In genomic region chr2:55099878-55100820, GRCh38 we compare ENCODE assay signal across 10 cellular contexts. TPM values are rescaled to one million over a fixed set of nuclear protein-coding genes. Genes with fewer than 3 reads are reported as not detected.
DNase-seq lines count a peak whose midpoint lies in the region; ATAC-seq and TF ChIP-seq lines count a peak whose summit lies in the region.
"Had no signal": no experiment of that assay in that cellular context is flagged by ENCODE, and none has a peak within 500 bp of the region (broad histone marks: within the 10 kb centered on the region; RNA-seq: fewer than 3 reads in every experiment).

No MANE protein-coding gene starts in this region.

- H3K27me3 Mint-ChIP-seq in HFFc6 (ENCODE audit: insufficient read depth), result no peaks in the 10 kb centered on the region
- H3K27me3 Mint-ChIP-seq: natural killer cell treated with Interleukin-12 subunit alpha and Interleukin-12 subunit beta and Interleukin-15 and Interleukin-18, amount 100 ng/mL, for 72 hours had no signal

- peak overlapping the region; percentile 94 for H3K27ac Mint-ChIP-seq in HFFc6
- peak overlapping the region; percentile 8 for H3K27ac Mint-ChIP-seq in stimulated activated effector memory CD8-positive, alpha-beta T cell treated with anti-CD3 and anti-CD28 coated beads, Interleukin-12 subunit alpha, Interleukin-12 subunit beta, amount 100 ng/mL, for 72 hours
- H3K27ac Mint-ChIP-seq: natural killer cell treated with Interleukin-12 subunit alpha and Interleukin-12 subunit beta and Interleukin-15 and Interleukin-18, amount 100 ng/mL, for 72 hours had no signal

- peak overlapping the region; percentile 17 for H3K4me3 ChIP-seq in fibroblast of villous mesenchyme (ENCODE audit: low read depth, low read length)

- peaks cover 1% of the 10 kb centered on the region; the same call in 1 of the 2 replicates for H3K4me1 Mint-ChIP-seq in HFFc6 (ENCODE audit: low read depth)
- H3K4me1 Mint-ChIP-seq in stimulated activated effector memory CD8-positive, alpha-beta T cell treated with anti-CD3 and anti-CD28 coated beads, Interleukin-12 subunit alpha, Interleukin-12 subunit beta, amount 100 ng/mL, for 72 hours, result no peaks in the 10 kb centered on the region

- no peaks in the 10 kb centered on the region for H3K9me3 Mint-ChIP-seq in HFFc6
- H3K9me3 Mint-ChIP-seq in stimulated activated effector memory CD8-positive, alpha-beta T cell treated with anti-CD3 and anti-CD28 coated beads, Interleukin-12 subunit alpha, Interleukin-12 subunit beta, amount 100 ng/mL, for 72 hours, result no peaks in the 10 kb centered on the region
- H3K9me3 Mint-ChIP-seq: natural killer cell treated with Interleukin-12 subunit alpha and Interleukin-12 subunit beta and Interleukin-15 and Interleukin-18, amount 100 ng/mL, for 72 hours had no signal

- TF ChIP-seq CTCF in HFFc6 (IDR thresholded peaks at IDR 0.05) (no peak), fibroblast of villous mesenchyme (IDR thresholded peaks at IDR 0.05; ENCODE audit: insufficient read depth, low read depth, low read length) (no peak)

- no peak for ATAC-seq in stimulated activated effector memory CD8-positive, alpha-beta T cell treated with anti-CD3 and anti-CD28 coated beads, Interleukin-12 subunit alpha, Interleukin-12 subunit beta, amount 100 ng/mL, for 72 hours
- ATAC-seq in left colon (no peak), GM21528 (IDR thresholded peaks at IDR 0.05; ENCODE audit: low FRiP score, unreplicated experiment) (no peak), HG03457 (IDR thresholded peaks at IDR 0.05; ENCODE audit: unreplicated experiment) (no peak)

- H3K4me3 Mint-ChIP-seq in HFFc6, result peak overlapping the region; percentile 52
- H3K4me3 Mint-ChIP-seq in stimulated activated effector memory CD8-positive, alpha-beta T cell treated with anti-CD3 and anti-CD28 coated beads, Interleukin-12 subunit alpha, Interleukin-12 subunit beta, amount 100 ng/mL, for 72 hours, result no peak overlapping the region
- H3K4me3 Mint-ChIP-seq: natural killer cell treated with Interleukin-12 subunit alpha and Interleukin-12 subunit beta and Interleukin-15 and Interleukin-18, amount 100 ng/mL, for 72 hours had no signal

- intact Hi-C loops in left colon (cut with DNase I, micrococcal nuclease), result no loop called here

- peak; percentile 47 for DNase-seq in HFFc6
- DNase-seq in SKM-1 treated with dmso at 0.1 percent for 144 hours (lab: John Stamatoyannopoulos, UW; ENCODE audit: unreplicated experiment), result peak; percentile 60
- DNase-seq in fibroblast of villous mesenchyme (ENCODE audit: low read depth), result peak; percentile 85
- DNase-seq in stimulated activated effector memory CD8-positive, alpha-beta T cell treated with anti-CD3 and anti-CD28 coated beads, Interleukin-12 subunit alpha, Interleukin-12 subunit beta, amount 100 ng/mL, for 72 hours (ENCODE audit: low spot score in 2 of 2), result no peak
- no peak for DNase-seq in retina
- DNase-seq in left colon, result no peak
- DNase-seq: NCI-H1092 had no signal

- no peaks in the 10 kb centered on the region for H3K36me3 Mint-ChIP-seq in HFFc6 (ENCODE audit: low read depth)
- H3K36me3 Mint-ChIP-seq in stimulated activated effector memory CD8-positive, alpha-beta T cell treated with anti-CD3 and anti-CD28 coated beads, Interleukin-12 subunit alpha, Interleukin-12 subunit beta, amount 100 ng/mL, for 72 hours, result no peaks in the 10 kb centered on the region
- H3K36me3 Mint-ChIP-seq: natural killer cell treated with Interleukin-12 subunit alpha and Interleukin-12 subunit beta and Interleukin-15 and Interleukin-18, amount 100 ng/mL, for 72 hours had no signal

RNA-seq across cellular contexts. Expression of gene RTN4, which starts 49.9 kb away (rescaled TPM):
- 1,000 to 10,000 TPM in 1 of 6 experiments, 100 to 1,000 TPM in 5; 820 to 1,001 (median 831) TPM for total RNA-seq in HFFc6 (2021; fragmentation: NEBNext Ultra II Directional; extraction: Animal tissue kit (Norgen Biotek cat#: 25700))
- total RNA-seq in fibroblast of villous mesenchyme (262 and 280 TPM in 2 replicates), left colon (100 to 1,000 TPM; 237 to 280 TPM)

Comparison
In these comparisons a context has a peak if more than half of its experiments do, and no peak if none do; other contexts are left out.
1. DNase-seq: peak in HFFc6 (single experiment), SKM-1 treated with dmso at 0.1 percent for 144 hours (single experiment) and fibroblast of villous mesenchyme (single experiment); none in stimulated activated effector memory CD8-positive, alpha-beta T cell treated with anti-CD3 and anti-CD28 coated beads, Interleukin-12 subunit alpha, Interleukin-12 subunit beta, amount 100 ng/mL, for 72 hours (0 of 2), retina (single experiment) and left colon (0 of 2).